Comparison of ENCODE assay signal across 20 cellular contexts in genomic region chr1:40318970-40319621, GRCh38.
"Had no signal": no experiment of that assay in that cellular context is flagged by ENCODE, and none has a peak within 500 bp of the region (broad histone marks: within the 10 kb centered on the region; RNA-seq: fewer than 3 reads in every experiment).

No MANE protein-coding gene starts in this region.

- H3K36me3 Mint-ChIP-seq: activated naive CD8-positive, alpha-beta T cell treated with anti-CD3 and anti-CD28 coated beads for 36 hours; naive B cell; stimulated activated memory B cell treated with anti-CD40 and anti-IgM and Interleukin-4, amounts not matched to agents 10 μg/mL and 1 μg/mL and 100 μg/mL, for 72 hours; type B pancreatic cell had no signal

- H3K4me3 Mint-ChIP-seq: activated CD4-positive, alpha-beta memory T cell treated with anti-CD3 and anti-CD28 coated beads for 36 hours; activated naive CD8-positive, alpha-beta T cell treated with anti-CD3 and anti-CD28 coated beads for 36 hours; stimulated activated memory B cell treated with anti-CD40 and anti-IgM and Interleukin-4, amounts not matched to agents 10 μg/mL and 1 μg/mL and 100 μg/mL, for 72 hours; type B pancreatic cell had no signal

- H3K27ac Mint-ChIP-seq: activated CD4-positive, alpha-beta memory T cell treated with anti-CD3 and anti-CD28 coated beads for 36 hours; activated naive CD8-positive, alpha-beta T cell treated with anti-CD3 and anti-CD28 coated beads for 36 hours; naive B cell; stimulated activated memory B cell treated with anti-CD40 and anti-IgM and Interleukin-4, amounts not matched to agents 10 μg/mL and 1 μg/mL and 100 μg/mL, for 72 hours; type B pancreatic cell had no signal

- H3K36me3 ChIP-seq: cardiac muscle cell, esophagus muscularis mucosa, gastroesophageal sphincter, heart left ventricle, left ventricle myocardium inferior, pancreas, spleen had no signal

- H3K27ac ChIP-seq: cardiac muscle cell, esophagus muscularis mucosa, gastroesophageal sphincter, heart left ventricle, left ventricle myocardium inferior, pancreas, spleen, testis had no signal

- DNase-seq: activated CD4-positive, alpha-beta memory T cell treated with anti-CD3 and anti-CD28 coated beads for 36 hours; activated naive CD4-positive, alpha-beta T cell; activated naive CD8-positive, alpha-beta T cell treated with anti-CD3 and anti-CD28 coated beads for 36 hours; activated T-cell treated with anti-CD3 and anti-CD28 coated beads for 4 hours; amygdala; dermis blood vessel endothelial cell; effector memory CD4-positive, alpha-beta T cell; heart left ventricle; kidney glomerular epithelial cell; left ventricle myocardium inferior; naive B cell; pancreas; spleen; stimulated activated CD4-positive, alpha-beta T cell treated with anti-CD3 and anti-CD28 coated beads, Interleukin-4, amount 100 ng/mL, for 4 hours; testis had no signal

- H3K27me3 ChIP-seq: testis had no signal

- H3K4me1 ChIP-seq: pancreas had no signal

- H3K9me3 ChIP-seq: esophagus muscularis mucosa, gastroesophageal sphincter, heart left ventricle, left ventricle myocardium inferior, pancreas, spleen, testis had no signal

- ATAC-seq: gastroesophageal sphincter; heart left ventricle; pancreas; stimulated activated memory B cell treated with anti-CD40 and anti-IgM and Interleukin-4, amounts not matched to agents 10 μg/mL and 1 μg/mL and 100 μg/mL, for 72 hours had no signal

- H3K27me3 Mint-ChIP-seq: stimulated activated memory B cell treated with anti-CD40 and anti-IgM and Interleukin-4, amounts not matched to agents 10 μg/mL and 1 μg/mL and 100 μg/mL, for 72 hours had no signal

- H3K9me3 Mint-ChIP-seq: activated CD4-positive, alpha-beta memory T cell treated with anti-CD3 and anti-CD28 coated beads for 36 hours; activated naive CD8-positive, alpha-beta T cell treated with anti-CD3 and anti-CD28 coated beads for 36 hours; naive B cell; stimulated activated memory B cell treated with anti-CD40 and anti-IgM and Interleukin-4, amounts not matched to agents 10 μg/mL and 1 μg/mL and 100 μg/mL, for 72 hours; type B pancreatic cell had no signal

- H3K4me3 ChIP-seq: cardiac muscle cell, esophagus muscularis mucosa, gastroesophageal sphincter, heart left ventricle, left ventricle myocardium inferior, pancreas, spleen, testis had no signal
